ENCODE assay signal across 8 cellular contexts in genomic region chr20:3172933-3173581, GRCh38. TPM values are rescaled to one million over a fixed set of nuclear protein-coding genes. Genes with fewer than 3 reads are reported as not detected.
DNase-seq lines count a peak whose midpoint lies in the region; ATAC-seq lines count a peak whose summit lies in the region.

Gene LZTS3 (minus strand): TSS chr20:3173549. CDS start chr20:3167163, 6,386 bp downstream.

- no peaks in the 10 kb centered on the region for H3K9me3 Mint-ChIP-seq in activated T-cell treated with anti-CD3 and anti-CD28 coated beads, Interleukin-2, amount 50 U/mL, for 72 hours

- H3K9me3 ChIP-seq in neuron (ENCODE audit: low read length): no peaks in the 10 kb centered on the region
- no peaks in the 10 kb centered on the region for H3K9me3 ChIP-seq in stomach smooth muscle (ENCODE audit: control insufficient read depth in 2 of 2, low read length in 2 of 2)

- H3K36me3 Mint-ChIP-seq in activated T-cell treated with anti-CD3 and anti-CD28 coated beads, Interleukin-2, amount 50 U/mL, for 72 hours (ENCODE audit: insufficient read depth in 2 of 2): no peaks in the 10 kb centered on the region

- no peaks in the 10 kb centered on the region for H3K27me3 ChIP-seq in neuron (ENCODE audit: insufficient read depth, low read length)
- H3K27me3 ChIP-seq in stomach smooth muscle (ENCODE audit: control insufficient read depth in 1 of 2, insufficient read depth in 2 of 2, low read length in 2 of 2): peaks cover 0 to 6% of the 10 kb centered on the region in 2 donors

- DNase-seq in C1 segment of cervical spinal cord (lab: John Stamatoyannopoulos, UW): peak in 9 of 14 donors; percentile 50 to 78 (median 73)
- DNase-seq in OCI-M1 (lab: John Stamatoyannopoulos, UW): peak; percentile 86
- DNase-seq in activated T-cell treated with anti-CD3 and anti-CD28 coated beads, Interleukin-2, amount 50 U/mL, for 72 hours: peak; percentile 81 to 88
- DNase-seq in fibroblast of peridontal ligament (ENCODE audit: extremely low read depth): peak; percentile 21

- H3K36me3 ChIP-seq in neuron (ENCODE audit: insufficient read depth, low read length): no peaks in the 10 kb centered on the region
- H3K36me3 ChIP-seq in stomach smooth muscle (ENCODE audit: control insufficient read depth in 2 of 2, insufficient read depth in 2 of 2, low read length in 2 of 2): no peaks in the 10 kb centered on the region

- peak within 1 kb of the TSS; percentile 97 for H2AFZ ChIP-seq in neuron (ENCODE audit: low read depth, low read length)

- ATAC-seq in GM19372 (IDR thresholded peaks at IDR 0.05; ENCODE audit: low read depth, unreplicated experiment) (peak; percentile 44), HG03469 (IDR thresholded peaks at IDR 0.05; ENCODE audit: unreplicated experiment) (peak; percentile 26)
- ATAC-seq in activated T-cell treated with anti-CD3 and anti-CD28 coated beads, Interleukin-2, amount 50 U/mL, for 72 hours (replicated peaks in 1 of 2): peak; percentile 77 to 78

- H3K9ac ChIP-seq in stomach smooth muscle (ENCODE audit: low read length in 2 of 2): peak within 1 kb of the TSS; percentile 64 to 78

- peak within 1 kb of the TSS; percentile 46 for H3K27ac ChIP-seq in stomach smooth muscle (ENCODE audit: low read length)

- H3K4me1 ChIP-seq in neuron (ENCODE audit: insufficient read depth, low read length) (peaks cover 21% of the 10 kb centered on the region), stomach smooth muscle (ENCODE audit: control insufficient read depth, insufficient read depth, low read length) (peaks cover 16% of the 10 kb centered on the region)

- peaks cover 39% of the 10 kb centered on the region for H3K27me3 Mint-ChIP-seq in activated T-cell treated with anti-CD3 and anti-CD28 coated beads, Interleukin-2, amount 50 U/mL, for 72 hours (ENCODE audit: low read depth)

- H3K4me3 ChIP-seq in neuron (ENCODE audit: low read length) (peak within 1 kb of the TSS; percentile 89), stomach smooth muscle (ENCODE audit: low read length in 2 of 2) (peak within 1 kb of the TSS; percentile 74 to 93)

- H3K27ac Mint-ChIP-seq in activated T-cell treated with anti-CD3 and anti-CD28 coated beads, Interleukin-2, amount 50 U/mL, for 72 hours: no peak within 1 kb of the TSS

- H3K4me3 Mint-ChIP-seq in activated T-cell treated with anti-CD3 and anti-CD28 coated beads, Interleukin-2, amount 50 U/mL, for 72 hours: peak within 1 kb of the TSS; percentile 91 to 92

- peaks cover 5% of the 10 kb centered on the region for H3K4me1 Mint-ChIP-seq in activated T-cell treated with anti-CD3 and anti-CD28 coated beads, Interleukin-2, amount 50 U/mL, for 72 hours (ENCODE audit: low read depth)

RNA-seq across cellular contexts. Expression of gene LZTS3, which starts in this region (rescaled TPM):
- total RNA-seq in activated T-cell treated with anti-CD3 and anti-CD28 coated beads, Interleukin-2, amount 50 U/mL, for 72 hours: 1 to 10 TPM; 3.1 to 3.5 TPM

Comparison
In these comparisons a context has a peak if more than half of its experiments do, and no peak if none do; other contexts are left out.
1. Peak in every context shown above with its lines: DNase-seq, ATAC-seq, H3K4me3 ChIP-seq and H3K27ac ChIP-seq.
2. DNase-seq: peak in every context shown above with its lines; median percentile 86 in OCI-M1; 84 in activated T-cell treated with anti-CD3 and anti-CD28 coated beads, Interleukin-2, amount 50 U/mL, for 72 hours; 73 in C1 segment of cervical spinal cord; 21 in fibroblast of peridontal ligament.
3. ATAC-seq: peak in every context shown above with its lines; median percentile 78 in activated T-cell treated with anti-CD3 and anti-CD28 coated beads, Interleukin-2, amount 50 U/mL, for 72 hours; 44 in GM19372; 26 in HG03469.